Comparison of ENCODE assay signal across 9 cellular contexts in the genomic region with DNA sequence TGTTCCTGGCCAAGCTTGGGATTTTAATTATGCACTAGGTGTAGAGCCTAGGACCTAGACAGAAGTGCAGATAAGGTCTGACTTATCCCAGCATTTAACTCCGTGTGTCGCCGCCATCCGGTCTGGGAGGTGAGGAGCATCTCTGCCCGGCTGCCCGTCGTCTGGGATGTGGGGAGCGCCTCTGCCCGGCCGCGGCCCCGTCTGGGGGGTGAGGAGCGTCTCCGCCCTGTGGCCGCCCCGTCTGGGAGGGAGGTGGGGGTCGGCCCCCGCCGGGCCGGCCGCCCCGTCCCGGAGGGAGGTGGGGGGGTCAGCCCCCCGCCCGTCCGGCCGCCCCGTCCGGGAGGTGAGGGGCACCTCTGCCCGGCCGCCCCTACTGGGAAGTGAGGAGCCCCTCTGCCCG. TPM values are rescaled to one million over a fixed set of nuclear protein-coding genes. Genes with fewer than 3 reads are reported as not detected.
"Had no signal": no experiment of that assay in that cellular context is flagged by ENCODE, and none has a peak within 500 bp of the region (broad histone marks: within the 10 kb centered on the region; RNA-seq: fewer than 3 reads in every experiment).

No MANE protein-coding gene starts in this region.

- H3K27ac Mint-ChIP-seq: GM23338, H9, IgD-negative memory B cell had no signal

- H3K27ac ChIP-seq: HL-60 had no signal

- DNase-seq: H9, HCEC 1CT had no signal

- H3K4me1 Mint-ChIP-seq: GM23338, IgD-negative memory B cell had no signal

- ATAC-seq: GM23338 had no signal

- FAIRE-seq: H1, H54, HepG2 had no signal

- H3K36me3 Mint-ChIP-seq: IgD-negative memory B cell had no signal

- H3K4me3 ChIP-seq: GM23338 had no signal

- H3K4me3 Mint-ChIP-seq: GM23338, H9, IgD-negative memory B cell had no signal

RNA-seq across cellular contexts. Expression of a gene that starts 7.1 kb away (rescaled TPM):
- total RNA-seq: GM23338, H1, H9, HepG2, HT1080 had no signal
- polyA plus RNA-seq: GM23338, H1, HepG2, IgD-negative memory B cell had no signal
